1 cellular context compared by ENCODE assay signal in the genomic region with DNA sequence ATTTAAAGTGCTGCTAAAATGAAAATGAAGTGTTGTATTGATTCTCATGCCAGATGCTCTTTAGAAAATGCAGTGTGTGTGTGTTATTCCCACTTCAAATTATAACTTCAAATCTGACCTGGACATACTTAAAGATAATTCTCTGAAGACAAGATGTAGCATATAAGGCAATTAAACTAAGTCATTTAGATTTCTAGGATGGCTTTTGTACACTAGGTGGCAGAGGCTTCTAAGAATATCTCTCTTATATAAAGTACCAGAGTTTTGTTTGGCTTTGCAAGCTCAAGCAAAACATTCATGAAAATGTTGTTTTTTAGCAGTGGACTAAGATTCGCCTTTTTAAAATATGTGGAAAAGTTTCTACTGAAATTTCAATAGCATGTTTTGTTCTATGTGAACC.
TF ChIP-seq lines count a peak whose summit lies in the region.

No MANE protein-coding gene starts in this region.

TF ChIP-seq in liver, 16 proteins besides CTCF, POLR2A, EP300 and RAD21 (continued from another document):
- TF ChIP-seq, protein P1, sequence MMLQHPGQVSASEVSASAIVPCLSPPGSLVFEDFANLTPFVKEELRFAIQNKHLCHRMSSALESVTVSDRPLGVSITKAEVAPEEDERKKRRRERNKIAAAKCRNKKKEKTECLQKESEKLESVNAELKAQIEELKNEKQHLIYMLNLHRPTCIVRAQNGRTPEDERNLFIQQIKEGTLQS (IDR thresholded peaks at IDR 0.05), result no peak
- TF ChIP-seq FOXA1 (IDR thresholded peaks at IDR 0.05), result no peak
- TF ChIP-seq TAF1 (conservative IDR thresholded peaks at IDR 0.05), result no peak
- TF ChIP-seq HNF4G (IDR thresholded peaks at IDR 0.05), result no peak
- TF ChIP-seq, protein P2, sequence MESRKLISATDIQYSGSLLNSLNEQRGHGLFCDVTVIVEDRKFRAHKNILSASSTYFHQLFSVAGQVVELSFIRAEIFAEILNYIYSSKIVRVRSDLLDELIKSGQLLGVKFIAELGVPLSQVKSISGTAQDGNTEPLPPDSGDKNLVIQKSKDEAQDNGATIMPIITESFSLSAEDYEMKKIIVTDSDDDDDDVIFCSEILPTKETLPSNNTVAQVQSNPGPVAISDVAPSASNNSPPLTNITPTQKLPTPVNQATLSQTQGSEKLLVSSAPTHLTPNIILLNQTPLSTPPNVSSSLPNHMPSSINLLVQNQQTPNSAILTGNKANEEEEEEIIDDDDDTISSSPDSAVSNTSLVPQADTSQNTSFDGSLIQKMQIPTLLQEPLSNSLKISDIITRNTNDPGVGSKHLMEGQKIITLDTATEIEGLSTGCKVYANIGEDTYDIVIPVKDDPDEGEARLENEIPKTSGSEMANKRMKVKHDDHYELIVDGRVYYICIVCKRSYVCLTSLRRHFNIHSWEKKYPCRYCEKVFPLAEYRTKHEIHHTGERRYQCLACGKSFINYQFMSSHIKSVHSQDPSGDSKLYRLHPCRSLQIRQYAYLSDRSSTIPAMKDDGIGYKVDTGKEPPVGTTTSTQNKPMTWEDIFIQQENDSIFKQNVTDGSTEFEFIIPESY (IDR thresholded peaks at IDR 0.05), result no peak
- no peak for TF ChIP-seq FOXA2 (IDR thresholded peaks at IDR 0.05)
- no peak for TF ChIP-seq YY1 (IDR thresholded peaks at IDR 0.05)
- no peak for TF ChIP-seq SP1 (IDR thresholded peaks at IDR 0.05)
- TF ChIP-seq JUND (IDR thresholded peaks at IDR 0.05), result no peak
